24 cellular contexts compared by ENCODE assay signal in the genomic region with DNA sequence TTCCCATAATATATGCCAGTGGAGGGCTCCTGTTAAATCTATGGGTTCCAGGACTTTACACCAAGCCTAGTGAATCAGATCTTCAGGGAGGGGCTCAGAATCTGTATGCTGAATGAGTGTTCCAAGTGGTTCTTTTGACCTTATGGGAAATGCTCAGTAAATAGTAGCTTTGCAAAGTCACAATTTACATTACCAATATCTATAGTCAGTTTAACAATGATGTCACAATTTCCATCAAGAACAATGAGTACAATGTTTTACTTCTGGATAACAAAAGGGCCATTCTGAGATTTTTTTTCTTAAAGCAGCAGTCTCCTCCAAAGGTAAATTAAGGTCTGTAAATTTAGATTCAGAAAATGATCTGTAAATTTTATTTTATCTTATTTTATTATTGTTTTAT.
"Had no signal": no experiment of that assay in that cellular context is flagged by ENCODE, and none has a peak within 500 bp of the region (broad histone marks: within the 10 kb centered on the region; RNA-seq: fewer than 3 reads in every experiment).

No MANE protein-coding gene starts in this region.

- H3K9ac ChIP-seq: SK-N-SH had no signal

- H3K27ac ChIP-seq: brain microvascular endothelial cell, SJCRH30 had no signal

- H3K27me3 ChIP-seq: brain microvascular endothelial cell had no signal

- H3K36me3 ChIP-seq: brain microvascular endothelial cell, SJCRH30 had no signal

- DNase-seq: activated CD4-positive, alpha-beta memory T cell treated with anti-CD3 and anti-CD28 coated beads for 36 hours; activated CD4-positive, alpha-beta T cell treated with anti-CD3 and anti-CD28 coated beads for 36 hours; activated CD4-positive, alpha-beta T cell treated with anti-CD3 and anti-CD28 coated beads, Interleukin-2, amount 50 U/mL, for 1 hour; activated CD8-positive, alpha-beta memory T cell treated with anti-CD3 and anti-CD28 coated beads, Interleukin-2, amount 50 U/mL, for 4 hours; activated effector memory CD4-positive, alpha-beta T cell treated with Interleukin-2 at 50 U/mL for 16 hours; activated naive CD4-positive, alpha-beta T cell treated with anti-CD3 and anti-CD28 coated beads, Interleukin-2, amount 10 ng/mL, durations not matched to agents 7 days and 5 days; activated naive CD8-positive, alpha-beta T cell treated with anti-CD3 and anti-CD28 coated beads, Interleukin-2, amount 50 U/mL, for 24 hours; activated T-cell treated with anti-CD3 and anti-CD28 coated beads for 4 hours; activated T-cell treated with anti-CD3 and anti-CD28 coated beads, Interleukin-2, amount 50 U/mL, for 4 hours; aorta; brain microvascular endothelial cell; central memory CD4-positive, alpha-beta T cell; Karpas-422; KBM-7; NCI-H1105; NCI-H1417 treated with DMSO at 0.1 percent for 48 hours; NCI-H1694; NCI-H1930; NCI-H2081 treated with DMSO at 0.1 percent for 48 hours; NCI-H524; NCI-H69; SHP77; SJCRH30; SK-N-SH had no signal

- H3K4me1 ChIP-seq: SJCRH30 had no signal

- H3K4me3 ChIP-seq: SJCRH30 had no signal

- H3K9me3 ChIP-seq: SJCRH30, SK-N-SH had no signal
